ENCODE assay signal across 9 cellular contexts in genomic region chr22:38069372-38070249, GRCh38. TPM values are rescaled to one million over a fixed set of nuclear protein-coding genes. Genes with fewer than 3 reads are reported as not detected.
DNase-seq lines count a peak whose midpoint lies in the region; ATAC-seq and TF ChIP-seq lines count a peak whose summit lies in the region.
"Had no signal": no experiment of that assay in that cellular context is flagged by ENCODE, and none has a peak within 500 bp of the region (broad histone marks: within the 10 kb centered on the region; RNA-seq: fewer than 3 reads in every experiment).

No MANE protein-coding gene starts in this region.

- no peak for TF ChIP-seq POLR2A in breast epithelium (IDR thresholded peaks at IDR 0.05)

- H3K4me1 ChIP-seq in breast epithelium: no peaks in the 10 kb centered on the region

- no peaks in the 10 kb centered on the region for H3K9me3 ChIP-seq in breast epithelium

- DNase-seq in MCF 10A (ENCODE audit: unreplicated experiment) (no peak), breast epithelium (ENCODE audit: low spot score in 2 of 2) (no peak), caudate nucleus (lab: John Stamatoyannopoulos, UW) (peak in 57 of 61 donors; percentile 14 to 96 (median 73)), lung microvascular endothelial cell (ENCODE audit: low read depth in 2 of 2) (peak; percentile 50 to 85), endothelial cell (ENCODE audit: low spot score) (no peak), NCI-H146 (lab: John Stamatoyannopoulos, UW) (no peak)

- BruUV-seq in MCF 10A (replicated peaks; lab: Mats Ljungman, UMichigan): no TSS peak

- peaks cover 18% of the 10 kb centered on the region for H3K36me3 ChIP-seq in breast epithelium

- no peak overlapping the region for H3K4me3 ChIP-seq in breast epithelium

- H3K27me3 ChIP-seq in breast epithelium: no peaks in the 10 kb centered on the region

- no peak overlapping the region for H3K27ac Mint-ChIP-seq in MCF 10A (ENCODE audit: low read depth, unreplicated experiment)
- H3K27ac Mint-ChIP-seq in endothelial cell (ENCODE audit: unreplicated experiment): no peak overlapping the region

- ATAC-seq in GM19455 (IDR thresholded peaks at IDR 0.05; ENCODE audit: unreplicated experiment) (no peak), GM21529 (IDR thresholded peaks at IDR 0.05; ENCODE audit: unreplicated experiment) (no peak)

- CTCF ChIA-PET in MCF 10A (lab: Yijun Ruan, JAX): interaction anchor here (0.5 to 1.7 kb wide), 5 partner anchors 11 to 452 kb away, joined by 3 to 4 read pairs (median 4); no protein-coding TSS in a partner anchor

- H3K9me3 Mint-ChIP-seq in MCF 10A (ENCODE audit: unreplicated experiment) (no peaks in the 10 kb centered on the region), endothelial cell (ENCODE audit: unreplicated experiment) (no peaks in the 10 kb centered on the region)

- H3K27me3 Mint-ChIP-seq in MCF 10A (ENCODE audit: insufficient read depth, unreplicated experiment) (no peaks in the 10 kb centered on the region), endothelial cell (ENCODE audit: unreplicated experiment) (peaks cover 5% of the 10 kb centered on the region)

- H3K4me1 Mint-ChIP-seq in MCF 10A (ENCODE audit: insufficient read depth, unreplicated experiment) (no peaks in the 10 kb centered on the region), endothelial cell (ENCODE audit: unreplicated experiment) (no peaks in the 10 kb centered on the region)

- H3K4me3 Mint-ChIP-seq in MCF 10A (ENCODE audit: unreplicated experiment): no peak overlapping the region
- H3K4me3 Mint-ChIP-seq in endothelial cell (ENCODE audit: unreplicated experiment): no peak overlapping the region

- TF ChIP-seq CTCF in MCF 10A (IDR thresholded peaks at IDR 0.05; ENCODE audit: unreplicated experiment) (peak; percentile 29), breast epithelium (IDR thresholded peaks at IDR 0.05) (no peak), endothelial cell (IDR thresholded peaks at IDR 0.05; ENCODE audit: unreplicated experiment) (no peak)

- H3K36me3 Mint-ChIP-seq in MCF 10A (ENCODE audit: insufficient read depth, unreplicated experiment): peaks cover 45% of the 10 kb centered on the region
- peaks cover 17% of the 10 kb centered on the region for H3K36me3 Mint-ChIP-seq in endothelial cell (ENCODE audit: low read depth, unreplicated experiment)

- peak overlapping the region in 1 of 2 donors; percentile 43 for H3K27ac ChIP-seq in breast epithelium
- H3K27ac ChIP-seq in caudate nucleus (ENCODE audit: low read depth, low read length): peak overlapping the region; percentile 94
- H3K27ac ChIP-seq: C4-2B had no signal

- intact Hi-C loops in MCF 10A (cut with micrococcal nuclease): no loop called here
- intact Hi-C loops in breast epithelium (cut with DNase I; ENCODE audit: low total_unique reads): no loop called here

- POLR2A ChIA-PET in MCF 10A (lab: Yijun Ruan, JAX): interaction anchor here (2.4 kb wide), 1 partner anchor 13 kb away, joined by 7 read pairs; the partner anchor contains the start of gene PICK1

RNA-seq across cellular contexts. Expression of gene PICK1, which starts 12.4 kb away (rescaled TPM):
- total RNA-seq in MCF 10A (2022) (40.2 and 40.6 TPM in 2 replicates), breast epithelium (10 to 100 TPM; 42.0 to 61.3 (median 49.9) TPM), lung microvascular endothelial cell (7.4 and 7.9 TPM in 2 replicates), endothelial cell (ENCODE audit: unreplicated experiment) (24.1 TPM)

RNA-seq across cellular contexts. Expression of gene SLC16A8, which starts 14.4 kb away (rescaled TPM):
- total RNA-seq in MCF 10A (2022) (not detected in 2 replicates), breast epithelium (1 to 10 TPM in 1 of 3 donors, under 1 TPM in 1, not detected in 1; 0.33 to 1.3 TPM), lung microvascular endothelial cell (under 0.01 and 0.20 TPM in 2 replicates), endothelial cell (ENCODE audit: unreplicated experiment) (not detected)

RNA-seq across cellular contexts. Expression of gene BAIAP2L2, which starts 40.9 kb away (rescaled TPM):
- 3.6 and 7.1 TPM in 2 replicates for total RNA-seq in MCF 10A (2022)
- total RNA-seq in breast epithelium: 1 to 10 TPM in 2 of 3 donors, under 1 TPM in 1; 0.80 to 1.3 (median 1.0) TPM
- total RNA-seq in lung microvascular endothelial cell: under 0.01 TPM in 2 replicates
- total RNA-seq in endothelial cell (ENCODE audit: unreplicated experiment): 0.77 TPM

Comparison
In these comparisons a context has a peak if more than half of its experiments do, and no peak if none do; other contexts are left out.
1. DNase-seq: peak in caudate nucleus (57 of 61) and lung microvascular endothelial cell (2 of 2); none in MCF 10A (single experiment), breast epithelium (0 of 2), endothelial cell (single experiment) and NCI-H146 (single experiment).